Comparison of ENCODE assay signal across 1 cellular context in the genomic region with DNA sequence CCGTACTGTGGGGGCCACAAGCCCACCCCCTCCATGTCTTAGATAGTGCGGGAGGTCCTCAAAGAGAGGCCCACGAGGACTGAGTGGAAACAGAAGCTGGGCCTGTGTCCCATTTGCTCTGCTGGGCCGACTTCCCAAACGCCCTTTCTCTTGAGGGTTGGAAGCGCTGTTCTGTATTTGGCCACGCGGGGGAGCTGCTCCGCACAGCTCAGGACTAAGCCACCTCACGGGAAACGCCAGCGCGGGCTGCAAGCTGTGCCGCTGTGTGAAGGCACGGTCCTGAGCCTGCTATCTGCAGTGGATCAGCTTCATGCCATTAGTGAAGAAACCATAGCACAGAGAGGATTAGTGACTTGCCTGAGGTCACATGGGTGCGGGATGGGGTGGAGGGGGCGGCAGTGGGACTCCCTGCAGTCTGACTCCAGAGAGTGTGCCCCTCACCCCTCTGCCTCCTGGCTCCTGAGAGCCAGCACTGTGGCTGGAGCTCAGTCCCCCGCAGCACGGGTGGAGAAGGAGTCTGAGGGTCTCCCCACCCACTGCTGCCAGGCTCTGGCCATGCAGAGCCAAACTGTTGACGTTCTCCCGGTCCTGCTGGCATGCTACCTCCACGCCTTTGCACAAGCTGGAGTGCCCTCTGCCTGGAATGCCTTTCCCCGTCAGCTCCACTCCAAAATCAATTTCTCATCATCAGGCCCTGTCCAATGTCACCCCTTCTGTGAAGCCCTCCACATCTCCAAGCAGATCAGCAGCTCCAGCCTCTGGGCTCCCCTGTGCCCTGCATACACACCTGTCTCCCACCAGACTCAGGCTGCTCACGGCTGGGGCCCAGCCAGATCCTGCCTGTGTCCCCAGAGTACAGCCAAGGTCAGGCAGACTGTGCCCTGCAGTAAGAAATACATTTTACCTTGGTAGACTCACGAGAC.
TF ChIP-seq lines count a peak whose summit lies in the region.

No MANE protein-coding gene starts in this region.

TF ChIP-seq in liver, 16 proteins besides CTCF, POLR2A, EP300 and RAD21 (continued from another document):
- TF ChIP-seq, protein P1, sequence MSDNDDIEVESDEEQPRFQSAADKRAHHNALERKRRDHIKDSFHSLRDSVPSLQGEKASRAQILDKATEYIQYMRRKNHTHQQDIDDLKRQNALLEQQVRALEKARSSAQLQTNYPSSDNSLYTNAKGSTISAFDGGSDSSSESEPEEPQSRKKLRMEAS (IDR thresholded peaks at IDR 0.05): no peak
- TF ChIP-seq JUND (IDR thresholded peaks at IDR 0.05) (no peak), GABPA (IDR thresholded peaks at IDR 0.05 in 1 of 2, conservative IDR thresholded peaks at IDR 0.05 in 1 of 2) (no peak), YY1 (IDR thresholded peaks at IDR 0.05) (no peak), HNF4G (IDR thresholded peaks at IDR 0.05) (no peak), FOXA1 (IDR thresholded peaks at IDR 0.05) (no peak), TAF1 (conservative IDR thresholded peaks at IDR 0.05) (no peak)
